ENCODE assay signal across 27 cellular contexts in genomic region chr13:26587251-26587650, GRCh38. TPM values are rescaled to one million over a fixed set of nuclear protein-coding genes. Genes with fewer than 3 reads are reported as not detected.
"Had no signal": no experiment of that assay in that cellular context is flagged by ENCODE, and none has a peak within 500 bp of the region (broad histone marks: within the 10 kb centered on the region; RNA-seq: fewer than 3 reads in every experiment).

No MANE protein-coding gene starts in this region.

- ATAC-seq: effector memory CD8-positive, alpha-beta T cell; foreskin keratinocyte; gastroesophageal sphincter; heart left ventricle; left colon; left lobe of liver; left ventricle myocardium superior; lower lobe of right lung; mucosa of descending colon; naive thymus-derived CD8-positive, alpha-beta T cell had no signal

- H3K27ac ChIP-seq: colonic mucosa, esophagus muscularis mucosa, foreskin keratinocyte, gastroesophageal sphincter, heart left ventricle, hepatocyte, lower lobe of right lung had no signal

- H3K4me1 Mint-ChIP-seq: immature natural killer cell, naive B cell had no signal

- H3K4me3 ChIP-seq: colonic mucosa, esophagus muscularis mucosa, gastroesophageal sphincter, heart left ventricle, hepatocyte, lower lobe of right lung, mucosa of descending colon had no signal

- H2AFZ ChIP-seq: hepatocyte had no signal

- H3K27ac Mint-ChIP-seq: dendritic cell treated with granulocyte-macrophage colony-stimulating factor and Interleukin-4, amounts not matched to agents 40 ng/mL and 50 ng/mL, for 4 days; effector memory CD8-positive, alpha-beta T cell; endodermal cell; immature natural killer cell; mesothelial cell of epicardium; naive B cell; naive thymus-derived CD8-positive, alpha-beta T cell had no signal

- H3K4me2 ChIP-seq: hepatocyte had no signal

- H3K36me3 Mint-ChIP-seq: immature natural killer cell; mesothelial cell of epicardium; naive B cell; naive thymus-derived CD8-positive, alpha-beta T cell had no signal

- FAIRE-seq: endometrium, frontal cortex, kidney had no signal

- H3K27me3 ChIP-seq: colonic mucosa, esophagus muscularis mucosa, foreskin keratinocyte, gastroesophageal sphincter, heart left ventricle, hepatocyte had no signal

- H3K9me3 Mint-ChIP-seq: dendritic cell treated with granulocyte-macrophage colony-stimulating factor and Interleukin-4, amounts not matched to agents 40 ng/mL and 50 ng/mL, for 4 days; effector memory CD8-positive, alpha-beta T cell; endodermal cell; mesothelial cell of epicardium; naive B cell had no signal

- H3K4me1 ChIP-seq: colonic mucosa, lower lobe of right lung had no signal

- H3K9me3 ChIP-seq: colonic mucosa, esophagus muscularis mucosa, gastroesophageal sphincter, heart left ventricle, lower lobe of right lung, mucosa of descending colon had no signal

- DNase-seq: colonic mucosa; cortex of kidney; effector CD8-positive, alpha-beta T cell; effector memory CD8-positive, alpha-beta T cell; endodermal cell; foreskin keratinocyte; heart left ventricle; hypothalamus; immature natural killer cell; islet precursor cell; kidney; kidney glomerular epithelial cell; left colon; left ventricle myocardium superior; lower lobe of right lung; mesenchymal stem cell; mucosa of descending colon; naive B cell; naive thymus-derived CD8-positive, alpha-beta T cell had no signal

- H3K36me3 ChIP-seq: colonic mucosa, esophagus muscularis mucosa, gastroesophageal sphincter, heart left ventricle, lower lobe of right lung had no signal

- H3K4me3 Mint-ChIP-seq: dendritic cell treated with granulocyte-macrophage colony-stimulating factor and Interleukin-4, amounts not matched to agents 40 ng/mL and 50 ng/mL, for 4 days; effector memory CD8-positive, alpha-beta T cell; endodermal cell; immature natural killer cell; mesothelial cell of epicardium; naive B cell; naive thymus-derived CD8-positive, alpha-beta T cell had no signal

RNA-seq across cellular contexts. Expression of gene WASF3, which starts 29.8 kb away (rescaled TPM):
- polyA plus RNA-seq: naive thymus-derived CD8-positive, alpha-beta T cell had no signal
